ENCODE assay signal across 8 cellular contexts in genomic region chr3:170908235-170909116, GRCh38. TPM values are rescaled to one million over a fixed set of nuclear protein-coding genes. Genes with fewer than 3 reads are reported as not detected.
DNase-seq lines count a peak whose midpoint lies in the region; ATAC-seq, FAIRE-seq and TF ChIP-seq lines count a peak whose summit lies in the region.

EIF5A2 (minus strand) TSS chr3:170908637; CDS start chr3:170907806, 831 bp downstream.

- CTCF ChIA-PET in GM12878 (lab: Yijun Ruan, JAX) = interaction anchor here (0.7 kb wide), 1 partner anchor 60 kb away, joined by 3 read pairs; no protein-coding TSS in a partner anchor

- intact Hi-C loops in GM12878 (cut with micrococcal nuclease; ENCODE audit: unreplicated experiment) (loop anchor here (5.0 kb wide), 1 partner anchor 36 kb away; the partner anchor contains the start of gene RPL22L1), sigmoid colon (cut with DNase I) (loop anchor here (1.0 kb wide), 1 partner anchor 38 kb away; the partner anchor contains the start of gene RPL22L1)

- RAD21 ChIA-PET in GM12878 (lab: Charles Lee; ENCODE audit: unreplicated experiment) = no interaction called here

- H3K4me2 ChIP-seq in GM12878 (ENCODE audit: control insufficient read depth, insufficient read depth) = peak within 1 kb of the TSS; percentile 93

- peak within 1 kb of the TSS; percentile 59; the same call in 1 of the 2 replicates for H3K9ac ChIP-seq in GM12878 (ENCODE audit: control insufficient read depth, insufficient read depth, low read length)

- no peak for TF ChIP-seq EP300 in GM12878 (IDR thresholded peaks at IDR 0.05; ENCODE audit: borderline replicate concordance in 1 of 2, control insufficient read depth in 1 of 2, low read depth in 2 of 2, low read length in 2 of 2)
- TF ChIP-seq EP300 in sigmoid colon (IDR thresholded peaks at IDR 0.05) = no peak

- in situ Hi-C loops in GM12878 (cut with MboI) = no loop called here

- TF ChIP-seq POLR2A in GM18505 (IDR thresholded peaks at IDR 0.05; ENCODE audit: borderline replicate concordance, extremely low read depth, insufficient read depth, insufficient read length) (peak; percentile 58), GM12878 (IDR thresholded peaks at IDR 0.05; ENCODE audit: low read depth, low read length) (peak; percentile 59), sigmoid colon (IDR thresholded peaks at IDR 0.05) (peak in 1 of 2 donors; percentile 27)

- H3K4me3 ChIP-seq in GM12878 (peak within 1 kb of the TSS; percentile 80), sigmoid colon (peak within 1 kb of the TSS; percentile 57 to 91 (median 78))

- TF ChIP-seq RAD21 in GM12878 (IDR thresholded peaks at IDR 0.05; ENCODE audit: insufficient read depth, low read depth, low read length) = no peak

- H3K27me3 ChIP-seq in GM12878 (replicated peaks in 1 of 2; ENCODE audit: control insufficient read depth in 2 of 2, insufficient read depth in 2 of 2, low read length in 1 of 2) (0 out of 4 replicates have a peak, but pooled peaks cover 0 to 3% of the 10 kb centered on the region in 2 experiments), sigmoid colon (no peaks in the 10 kb centered on the region)

- H3K27ac ChIP-seq in GM12878 (ENCODE audit: control insufficient read depth, insufficient read depth) (no peak within 1 kb of the TSS), sigmoid colon (peak within 1 kb of the TSS; percentile 75 to 84 (median 77))

- ATAC-seq in GM18505 (IDR thresholded peaks at IDR 0.05; ENCODE audit: unreplicated experiment) (peak; percentile 91), HG02943 (IDR thresholded peaks at IDR 0.05; ENCODE audit: low read depth, unreplicated experiment) (peak; percentile 89), GM12878 (peak; percentile 95)

- H3K4me1 ChIP-seq in GM12878 (ENCODE audit: control insufficient read depth, insufficient read depth, low read length) = no peaks in the 10 kb centered on the region; the same call in 1 of the 2 replicates
- peaks cover 0 to 20% (median 13%) of the 10 kb centered on the region in 4 donors for H3K4me1 ChIP-seq in sigmoid colon

- no peaks in the 10 kb centered on the region for H4K20me1 ChIP-seq in GM12878 (ENCODE audit: control insufficient read depth, insufficient read depth)

- DNase-seq in NCI-H1694 treated with DMSO at 0.1 percent for 48 hours (lab: John Stamatoyannopoulos, UW) (peak; percentile 87), T-helper 9 cell (peak; percentile 93), GM12878 (ENCODE audit: low read depth, low spot score) (peak; percentile 33), iPS DF 4.7 (ENCODE audit: extremely low read depth, low spot score) (peak; percentile 89), sigmoid colon (peak; percentile 97), NCI-H187 treated with DMSO at 0.1 percent for 48 hours (lab: John Stamatoyannopoulos, UW) (no peak)

- no TSS peak for BruUV-seq in GM12878 (replicated peaks; lab: Mats Ljungman, UMichigan)

- SMC1A ChIA-PET in GM12878 (lab: Charles Lee; ENCODE audit: uncharacterized antibody, unreplicated experiment) = no interaction called here

- H3K9me3 ChIP-seq in GM12878 (replicated peaks; ENCODE audit: control insufficient read depth, insufficient read depth, low read length) (peaks cover 8% of the 10 kb centered on the region), sigmoid colon (peaks cover 0 to 6% (median 4%) of the 10 kb centered on the region in 4 donors)

- H3K36me3 ChIP-seq in GM12878 (ENCODE audit: control insufficient read depth in 2 of 2, insufficient read depth in 2 of 2, low read length in 1 of 2) (no peaks in the 10 kb centered on the region), sigmoid colon (no peaks in the 10 kb centered on the region)

- peak within 1 kb of the TSS; percentile 87 for H2AFZ ChIP-seq in GM12878 (ENCODE audit: control insufficient read depth, low read depth, low read length)

- TF ChIP-seq CTCF in GM12878 (IDR thresholded peaks at IDR 0.05 in 2 of 3, conservative IDR thresholded peaks at IDR 0.05 in 1 of 3; ENCODE audit: control insufficient read depth in 2 of 3, extremely low read depth in 1 of 3, insufficient read depth in 1 of 3, low read depth in 3 of 3, low read length in 3 of 3) = no peak
- TF ChIP-seq CTCF in sigmoid colon (IDR thresholded peaks at IDR 0.05) = no peak

- 23% methylated on average over 71 of the region's 73 CpGs for WGBS in GM12878 (ENCODE audit: insufficient coverage, insufficient replicate concordance, low lambda C conversion rate, missing lambda C conversion rate)
- WGBS in sigmoid colon, 2 donors = 16 to 19% methylated on average over 73 of the region's 73 CpGs

- no peaks in the 10 kb centered on the region for H3K79me2 ChIP-seq in GM12878 (ENCODE audit: control insufficient read depth, insufficient read depth, low read length)

- POLR2A ChIA-PET in GM12878 (lab: Charles Lee) = no interaction called here

- FAIRE-seq in GM12878 (lab: Jason Lieb, UNC) = no peak

TF ChIP-seq in GM12878, 131 proteins besides CTCF, POLR2A, EP300 and RAD21 (continues in another document):
- 0 out of 2 replicates have a peak, but pooled peaks have one; percentile 58 for TF ChIP-seq ZBTB33 (IDR thresholded peaks at IDR 0.05)
- TF ChIP-seq SMAD5 (IDR thresholded peaks at IDR 0.05; ENCODE audit: low read depth) = no peak
- peak; percentile 54; the same call in 1 of the 2 replicates for TF ChIP-seq ELK1 (IDR thresholded peaks at IDR 0.05; ENCODE audit: low read depth, low read length)
- TF ChIP-seq CREM (IDR thresholded peaks at IDR 0.05; ENCODE audit: low read depth) = peak; percentile 22; the same call in 1 of the 2 replicates
- no peak for TF ChIP-seq BACH1 (IDR thresholded peaks at IDR 0.05; ENCODE audit: borderline replicate concordance)
- peak; percentile 94 for TF ChIP-seq USF1 (IDR thresholded peaks at IDR 0.05; ENCODE audit: borderline replicate concordance, extremely low read length, insufficient read depth, low read depth, low read length)
- TF ChIP-seq RAD51 (IDR thresholded peaks at IDR 0.05) = peak; percentile 79
- TF ChIP-seq USF2 (IDR thresholded peaks at IDR 0.05; ENCODE audit: borderline replicate concordance, low read depth, low read length) = peak; percentile 77
- TF ChIP-seq YY1 (IDR thresholded peaks at IDR 0.05; ENCODE audit: low read depth, low read length) = peak; percentile 27; the same call in 1 of the 2 replicates
- no peak for TF ChIP-seq RBBP5 (conservative IDR thresholded peaks at IDR 0.05)

RNA-seq across cellular contexts. Expression of gene EIF5A2, which starts in this region (rescaled TPM):
- 0.07 TPM in 1 of 2 replicates, not detected in the other for total RNA-seq in GM12878 (2013; cell fraction: nucleolus; rRNA removed)
- total RNA-seq in GM12878 (2014; rRNA removed) (0.44 and 1.4 TPM in 2 replicates), GM12878 (2014; rRNA removed; fragmentation: Illumina TruSeq; extraction: Trizol) (0.76 and 1.3 TPM in 2 replicates), GM12878 (2021) (1.4 and 2.5 TPM in 2 replicates), sigmoid colon (10 to 100 TPM in 1 of 4 donors, 1 to 10 TPM in 3; 7.2 to 10.5 (median 8.3) TPM)
- polyA plus RNA-seq in GM12878 (2011; ENCODE audit: low read depth) = 0.29 TPM
- polyA plus RNA-seq in GM12878 (2011; rRNA removed) (1.8 and 3.6 TPM in 2 replicates), GM12878 (2014; fragmentation: Illumina TruSeq; extraction: Trizol) (2.6 and 6.3 TPM in 2 replicates), GM12878 (2014; fragmentation: Nextera tagmentation; extraction: Ambion mirVana) (1 to 10 TPM; 2.2 to 2.8 TPM), GM12878 (2014; rRNA removed) (0.42 and 1.5 TPM in 2 replicates), GM12878 (2016; fragmentation: Nextera tagmentation; extraction: Ambion mirVana) (1 to 10 TPM; 2.2 to 3.0 TPM), sigmoid colon (1 to 10 TPM; 1.4 to 3.1 (median 1.8) TPM)
- 1.1 and 1.4 TPM in 2 replicates for polyA plus RNA-seq in GM12878 (2011; cell fraction: cytosol; rRNA removed)
- polyA plus RNA-seq in GM12878 (2011; cell fraction: nucleus; rRNA removed) = 0.27 and 1.2 TPM in 2 replicates
- polyA plus RNA-seq in GM12878 (2012) = 0.53 and 0.67 TPM in 2 replicates
- 1.4 and 2.9 TPM in 2 replicates for polyA minus RNA-seq in GM12878 (2011; rRNA and poly(A)+ RNA removed)
- 0.80 and 0.94 TPM in 2 replicates for polyA minus RNA-seq in GM12878 (2011; cell fraction: cytosol; rRNA and poly(A)+ RNA removed)
- 0.24 and 0.77 TPM in 2 replicates for polyA minus RNA-seq in GM12878 (2011; cell fraction: nucleus; rRNA and poly(A)+ RNA removed)
